ENCODE assay signal across 8 cellular contexts in genomic region chr10:50623299-50624153, GRCh38. TPM values are rescaled to one million over a fixed set of nuclear protein-coding genes. Genes with fewer than 3 reads are reported as not detected.
DNase-seq lines count a peak whose midpoint lies in the region; ATAC-seq and TF ChIP-seq lines count a peak whose summit lies in the region.

Gene SGMS1, minus strand, starts transcription at chr10:50623956. Its CDS starts 279,842 bp downstream, at chr10:50344114.

- H3K9me3 ChIP-seq in Caco-2: no peaks in the 10 kb centered on the region

- peaks cover 11% of the 10 kb centered on the region; the same call in 1 of the 2 replicates for H3K4me1 ChIP-seq in Caco-2

- no peaks in the 10 kb centered on the region for H3K27me3 ChIP-seq in Caco-2 (replicated peaks; ENCODE audit: control insufficient read depth, insufficient read depth, low read length)

- H3K9me3 Mint-ChIP-seq in Caco-2 (ENCODE audit: unreplicated experiment): no peaks in the 10 kb centered on the region
- no peaks in the 10 kb centered on the region for H3K9me3 Mint-ChIP-seq in natural killer cell treated with Interleukin-12 subunit alpha and Interleukin-12 subunit beta and Interleukin-15 and Interleukin-18, amount 100 ng/mL, for 72 hours

- H3K4me3 ChIP-seq in Caco-2 (ENCODE audit: low read depth, low read length) (peak within 1 kb of the TSS; percentile 88), fibroblast of pulmonary artery (replicated peaks; ENCODE audit: low read depth, low read length) (peak within 1 kb of the TSS; percentile 81)

- BruUV-seq in Caco-2 (replicated peaks; lab: Mats Ljungman, UMichigan): no TSS peak

- peak; percentile 73 to 81 for ATAC-seq in natural killer cell treated with Interleukin-12 subunit alpha and Interleukin-12 subunit beta and Interleukin-15 and Interleukin-18, amount 100 ng/mL, for 72 hours
- peak; percentile 48 for ATAC-seq in stimulated activated naive CD8-positive, alpha-beta T cell treated with anti-CD3 and anti-CD28 coated beads, Interleukin-15, Interleukin-2, amounts not matched to agents 100 U/mL and 50 U/mL, for 24 hours

- H3K27ac Mint-ChIP-seq in Caco-2 (ENCODE audit: unreplicated experiment): peak within 1 kb of the TSS; percentile 93
- peak within 1 kb of the TSS; percentile 89 to 93 for H3K27ac Mint-ChIP-seq in natural killer cell treated with Interleukin-12 subunit alpha and Interleukin-12 subunit beta and Interleukin-15 and Interleukin-18, amount 100 ng/mL, for 72 hours

- H3K36me3 ChIP-seq in Caco-2 (ENCODE audit: control insufficient read depth, insufficient read depth, low read length): no peaks in the 10 kb centered on the region

- intact Hi-C loops in Caco-2 (cut with micrococcal nuclease; ENCODE audit: unreplicated experiment): loop anchor here (1.0 to 2.0 kb wide), 3 partner anchors 30 to 257 kb away; no protein-coding TSS in a partner anchor

- peaks cover 25% of the 10 kb centered on the region for H3K4me1 Mint-ChIP-seq in Caco-2 (ENCODE audit: low read depth, unreplicated experiment)
- H3K4me1 Mint-ChIP-seq in natural killer cell treated with Interleukin-12 subunit alpha and Interleukin-12 subunit beta and Interleukin-15 and Interleukin-18, amount 100 ng/mL, for 72 hours (ENCODE audit: low read depth in 2 of 2): peaks cover 21 to 32% of the 10 kb centered on the region in 2 donors

- H3K27me3 Mint-ChIP-seq in Caco-2 (ENCODE audit: insufficient read depth, unreplicated experiment): no peaks in the 10 kb centered on the region
- H3K27me3 Mint-ChIP-seq in natural killer cell treated with Interleukin-12 subunit alpha and Interleukin-12 subunit beta and Interleukin-15 and Interleukin-18, amount 100 ng/mL, for 72 hours: no peaks in the 10 kb centered on the region

- TF ChIP-seq CTCF in Caco-2 (IDR thresholded peaks at IDR 0.05; ENCODE audit: insufficient read depth in 1 of 2, low read depth in 1 of 2, low read length in 1 of 2, severe bottlenecking in 1 of 2, unreplicated experiment in 1 of 2): no peak
- no peak for TF ChIP-seq CTCF in GM20000 (IDR thresholded peaks at IDR 0.05; ENCODE audit: extremely low read depth, missing control alignments)
- no peak for TF ChIP-seq CTCF in fibroblast of pulmonary artery (IDR thresholded peaks at IDR 0.05; ENCODE audit: low read length, missing control alignments)

- peak; percentile 88 to 94 for DNase-seq in Caco-2
- DNase-seq in GM20000 (ENCODE audit: low spot score): peak; percentile 96
- DNase-seq in HUDEP-2 (lab: John Stamatoyannopoulos, UW; ENCODE audit: unreplicated experiment in 76 of 76): peak in 64 of 76 experiments; percentile 11 to 75 (median 50)
- peak; percentile 78 for DNase-seq in RPMI8226
- peak; percentile 93 for DNase-seq in activated effector memory CD4-positive, alpha-beta T cell treated with anti-CD3 and anti-CD28 coated beads, Interleukin-2, amount 50 U/mL, for 16 hours
- DNase-seq in fibroblast of pulmonary artery (ENCODE audit: low read depth): peak; percentile 88
- DNase-seq in natural killer cell treated with Interleukin-12 subunit alpha and Interleukin-12 subunit beta and Interleukin-15 and Interleukin-18, amount 100 ng/mL, for 72 hours (ENCODE audit: low spot score): peak; percentile 92
- peak; percentile 88 for DNase-seq in stimulated activated naive CD8-positive, alpha-beta T cell treated with anti-CD3 and anti-CD28 coated beads, Interleukin-15, Interleukin-2, amounts not matched to agents 100 U/mL and 50 U/mL, for 24 hours

- POLR2A ChIA-PET in Caco-2 (lab: Charles Lee): interaction anchor here (0.8 to 1.7 kb wide), 4 partner anchors 22 to 205 kb away, joined by 3 to 8 read pairs (median 4); no protein-coding TSS in a partner anchor

- CTCF ChIA-PET in Caco-2 (lab: Charles Lee): interaction anchor here (0.6 to 2.0 kb wide), 9 partner anchors 10 to 256 kb away, joined by 3 to 12 read pairs (median 6); no protein-coding TSS in a partner anchor

- H3K4me3 Mint-ChIP-seq in Caco-2 (ENCODE audit: unreplicated experiment): peak within 1 kb of the TSS; percentile 78
- H3K4me3 Mint-ChIP-seq in natural killer cell treated with Interleukin-12 subunit alpha and Interleukin-12 subunit beta and Interleukin-15 and Interleukin-18, amount 100 ng/mL, for 72 hours: peak within 1 kb of the TSS; percentile 96

- H3K36me3 Mint-ChIP-seq in Caco-2 (ENCODE audit: insufficient read depth, unreplicated experiment): peaks cover 18% of the 10 kb centered on the region
- no peaks in the 10 kb centered on the region for H3K36me3 Mint-ChIP-seq in natural killer cell treated with Interleukin-12 subunit alpha and Interleukin-12 subunit beta and Interleukin-15 and Interleukin-18, amount 100 ng/mL, for 72 hours

RNA-seq across cellular contexts. Expression of gene SGMS1, which starts in this region (rescaled TPM):
- 30.5 and 34.8 TPM in 2 replicates for total RNA-seq in Caco-2 (2022)
- total RNA-seq in natural killer cell treated with Interleukin-12 subunit alpha and Interleukin-12 subunit beta and Interleukin-15 and Interleukin-18, amount 100 ng/mL, for 72 hours: 10 to 100 TPM; 31.6 to 49.0 TPM

Comparison
In these comparisons a context has a peak if more than half of its experiments do, and no peak if none do; other contexts are left out.
1. Peak in every context shown above with its lines: DNase-seq, ATAC-seq and H3K4me3 ChIP-seq.